Comparison of ENCODE assay signal across 27 cellular contexts in the genomic region with DNA sequence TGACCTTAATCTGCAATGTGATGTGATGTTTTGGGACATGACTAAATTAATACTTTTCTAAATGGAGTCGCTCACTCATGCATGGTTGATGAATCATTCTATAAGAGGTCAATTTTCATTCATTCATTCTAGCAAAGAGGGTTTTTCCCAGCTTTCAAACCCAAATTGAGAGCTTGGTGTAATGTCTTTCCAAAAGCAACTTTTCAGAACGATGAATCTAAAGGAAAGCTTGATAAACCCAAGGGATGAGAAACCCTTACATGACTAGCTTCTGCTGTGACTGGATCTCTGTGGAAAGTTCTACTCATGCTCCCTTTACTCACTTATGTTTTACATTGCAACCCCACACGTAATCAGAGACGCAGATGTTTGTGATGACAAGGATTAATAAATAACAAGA. TPM values are rescaled to one million over a fixed set of nuclear protein-coding genes. Genes with fewer than 3 reads are reported as not detected.
DNase-seq lines count a peak whose midpoint lies in the region; TF ChIP-seq lines count a peak whose summit lies in the region.
"Had no signal": no experiment of that assay in that cellular context is flagged by ENCODE, and none has a peak within 500 bp of the region (broad histone marks: within the 10 kb centered on the region; RNA-seq: fewer than 3 reads in every experiment).

No MANE protein-coding gene starts in this region.

- no peak overlapping the region for H2BK5ac ChIP-seq in mesenchymal stem cell (ENCODE audit: low read depth, low read length, poor library complexity, severe bottlenecking)

- H2BK12ac ChIP-seq in mesenchymal stem cell (ENCODE audit: low read length in 2 of 2) = no peak overlapping the region

- no peak overlapping the region for H2BK15ac ChIP-seq in mesenchymal stem cell (ENCODE audit: low read depth, poor library complexity, severe bottlenecking)

- no peak overlapping the region for H2AFZ ChIP-seq in mesenchymal stem cell (ENCODE audit: low read depth, low read length)

- intact Hi-C loops in tibial artery (cut with DNase I; ENCODE audit: low total_unique reads) = no loop called here

- no peak overlapping the region for H2BK120ac ChIP-seq in mesenchymal stem cell (ENCODE audit: low read depth, low read length)

- peaks cover 33% of the 10 kb centered on the region for H3K4me1 Mint-ChIP-seq in nephron progenitor cell
- H3K4me1 Mint-ChIP-seq: activated CD4-positive, alpha-beta T cell treated with anti-CD3 and anti-CD28 coated beads for 36 hours; naive B cell; T-helper 17 cell had no signal

- DNase-seq in AG20443 (ENCODE audit: low spot score) = peak; percentile 17
- DNase-seq in LHCN-M2 (ENCODE audit: low read depth) = peak; percentile 28
- peak; percentile 12 for DNase-seq in choroid plexus epithelial cell (ENCODE audit: low read depth)
- DNase-seq in mesenchymal stem cell = peak; percentile 43
- no peak for DNase-seq in tibial artery
- no peak for DNase-seq in Peyer's patch
- DNase-seq in nephron progenitor cell = no peak
- no peak for DNase-seq in DMS53 treated with DMSO at 0.1 percent for 48 hours (lab: John Stamatoyannopoulos, UW; ENCODE audit: unreplicated experiment)
- DNase-seq: activated CD4-positive, alpha-beta T cell treated with anti-CD3 and anti-CD28 coated beads for 36 hours; activated CD8-positive, alpha-beta memory T cell treated with anti-CD3 and anti-CD28 coated beads for 24 hours; activated gamma-delta T cell treated with Interleukin-2 at 50 U/mL for 16 hours; activated T-cell treated with anti-CD3 and anti-CD28 coated beads, Interleukin-2, amount 50 U/mL, for 1 hour; cortex of kidney; endodermal cell; GOT3; head of caudate nucleus; KG1; left cardiac atrium; mesendoderm; naive B cell; NCI-H146; occipital lobe; stimulated activated CD4-positive, alpha-beta T cell treated with anti-CD3 and anti-CD28 coated beads, Interleukin-2, amount 100 ng/mL, for 24 hours; T-helper 17 cell had no signal

- H3K27ac ChIP-seq in mesenchymal stem cell (ENCODE audit: low read length, poor library complexity, severe bottlenecking) = no peak overlapping the region
- H3K27ac ChIP-seq in tibial artery = no peak overlapping the region
- no peak overlapping the region for H3K27ac ChIP-seq in Peyer's patch
- H3K27ac ChIP-seq: A549, breast epithelium, C4-2B had no signal

- no peak overlapping the region for H3K4me2 ChIP-seq in mesenchymal stem cell (ENCODE audit: low read length, poor library complexity, severe bottlenecking)
- H3K4me2 ChIP-seq: A549 had no signal

- H3K36me3 ChIP-seq in mesenchymal stem cell (ENCODE audit: control insufficient read depth in 1 of 2, insufficient read depth in 2 of 2, low read depth in 1 of 2, low read length in 2 of 2) (peaks cover 0 to 36% of the 10 kb centered on the region in 2 experiments), tibial artery (no peaks in the 10 kb centered on the region), Peyer's patch (no peaks in the 10 kb centered on the region)
- H3K36me3 ChIP-seq: breast epithelium had no signal

- 94% methylated on average over 1 of the region's 4 CpGs for WGBS in mesenchymal stem cell

- H3K9ac ChIP-seq in mesenchymal stem cell (ENCODE audit: low read length) = peak overlapping the region; percentile 19

- no peak overlapping the region for H3K27ac Mint-ChIP-seq in nephron progenitor cell
- H3K27ac Mint-ChIP-seq: activated CD4-positive, alpha-beta T cell treated with anti-CD3 and anti-CD28 coated beads for 36 hours; endodermal cell; naive B cell; T-helper 17 cell had no signal

- no peak overlapping the region for H3K18ac ChIP-seq in mesenchymal stem cell (ENCODE audit: low read depth in 1 of 2, low read length in 2 of 2)

- H3K4ac ChIP-seq in mesenchymal stem cell (ENCODE audit: low read depth in 1 of 2, low read length in 2 of 2) = no peak overlapping the region

- no peak overlapping the region for H3K4me3 Mint-ChIP-seq in nephron progenitor cell
- H3K4me3 Mint-ChIP-seq: activated CD4-positive, alpha-beta T cell treated with anti-CD3 and anti-CD28 coated beads for 36 hours; endodermal cell; naive B cell; T-helper 17 cell had no signal

- H2AK5ac ChIP-seq in mesenchymal stem cell (ENCODE audit: low read length, severe bottlenecking) = no peak overlapping the region

- TF ChIP-seq CTCF in choroid plexus epithelial cell (conservative IDR thresholded peaks at IDR 0.05; ENCODE audit: low read depth, low read length) (no peak), tibial artery (IDR thresholded peaks at IDR 0.05) (no peak), Peyer's patch (IDR thresholded peaks at IDR 0.05) (no peak), nephron progenitor cell (IDR thresholded peaks at IDR 0.05) (no peak)

- H3K14ac ChIP-seq in mesenchymal stem cell (ENCODE audit: low read length in 2 of 2) = no peak overlapping the region

- no peaks in the 10 kb centered on the region for H3K9me3 Mint-ChIP-seq in nephron progenitor cell
- H3K9me3 Mint-ChIP-seq: endodermal cell had no signal

- H3K23ac ChIP-seq in mesenchymal stem cell (ENCODE audit: low read length in 2 of 2) = no peak overlapping the region

- H3K36me3 Mint-ChIP-seq in nephron progenitor cell (ENCODE audit: low read depth) = peaks cover 32% of the 10 kb centered on the region
- H3K36me3 Mint-ChIP-seq: naive B cell had no signal

- H3K79me1 ChIP-seq in mesenchymal stem cell (replicated peaks; ENCODE audit: low read length, poor library complexity, severe bottlenecking) = peaks cover 1% of the 10 kb centered on the region

- no peak overlapping the region for H3K4me3 ChIP-seq in choroid plexus epithelial cell (ENCODE audit: low read depth, low read length)
- H3K4me3 ChIP-seq in mesenchymal stem cell (ENCODE audit: insufficient read depth in 1 of 2, low read depth in 1 of 2, low read length in 2 of 2) = no peak overlapping the region
- H3K4me3 ChIP-seq in tibial artery = no peak overlapping the region
- H3K4me3 ChIP-seq in Peyer's patch = no peak overlapping the region
- H3K4me3 ChIP-seq: A549, breast epithelium had no signal

- H3K9me3 ChIP-seq in mesenchymal stem cell (ENCODE audit: control insufficient read depth, low read length) (no peaks in the 10 kb centered on the region), tibial artery (no peaks in the 10 kb centered on the region), Peyer's patch (no peaks in the 10 kb centered on the region)
- H3K9me3 ChIP-seq: A549, breast epithelium had no signal

- H3K27me3 ChIP-seq in mesenchymal stem cell (ENCODE audit: control insufficient read depth in 1 of 2, insufficient read depth in 1 of 2, low read length in 2 of 2) (no peaks in the 10 kb centered on the region), tibial artery (no peaks in the 10 kb centered on the region), Peyer's patch (no peaks in the 10 kb centered on the region)
- H3K27me3 ChIP-seq: breast epithelium had no signal

- no peak overlapping the region for H4K8ac ChIP-seq in mesenchymal stem cell (ENCODE audit: low read length)

- no peak overlapping the region for H4K91ac ChIP-seq in mesenchymal stem cell (ENCODE audit: low read length)

- TF ChIP-seq POLR2A in Peyer's patch (IDR thresholded peaks at IDR 0.05) = no peak

- peaks cover 3% of the 10 kb centered on the region for H3K27me3 Mint-ChIP-seq in nephron progenitor cell (ENCODE audit: low read depth, poor library complexity)

- H3K4me1 ChIP-seq in mesenchymal stem cell (ENCODE audit: control insufficient read depth, insufficient read depth, low read depth, low read length) = peaks cover 2% of the 10 kb centered on the region
- H3K4me1 ChIP-seq in tibial artery = peaks cover 0 to 68% (median 13%) of the 10 kb centered on the region in 4 donors
- peaks cover 0 to 8% (median 0%) of the 10 kb centered on the region in 4 donors for H3K4me1 ChIP-seq in Peyer's patch
- H3K4me1 ChIP-seq: A549, breast epithelium had no signal

RNA-seq across cellular contexts. Expression of a gene that starts 47.7 kb away (rescaled TPM):
- 6.5 and 6.7 TPM in 2 replicates for total RNA-seq in LHCN-M2 (2014; rRNA removed)
- 3.7 TPM for polyA plus RNA-seq in LHCN-M2 (2012)
- 18.3 TPM for polyA plus RNA-seq in mesenchymal stem cell (2013, experiment 1 of 2)
- 17.2 TPM for polyA plus RNA-seq in mesenchymal stem cell (2013, experiment 2 of 2)
- total RNA-seq in Peyer's patch = 10 to 100 TPM; 13.3 to 81.7 (median 19.7) TPM
- total RNA-seq: activated CD4-positive, alpha-beta T cell treated with anti-CD3 and anti-CD28 coated beads for 36 hours; T-helper 17 cell had no signal
- polyA plus RNA-seq: A549 had no signal

Comparison
In these comparisons a context has a peak if more than half of its experiments do, and no peak if none do; other contexts are left out.
1. DNase-seq: peak in AG20443 (single experiment), LHCN-M2 (single experiment), choroid plexus epithelial cell (single experiment) and mesenchymal stem cell (single experiment); none in tibial artery (0 of 2), Peyer's patch (0 of 3), nephron progenitor cell (single experiment) and DMS53 treated with DMSO at 0.1 percent for 48 hours (single experiment).